8 cellular contexts compared by ENCODE assay signal in the genomic region with DNA sequence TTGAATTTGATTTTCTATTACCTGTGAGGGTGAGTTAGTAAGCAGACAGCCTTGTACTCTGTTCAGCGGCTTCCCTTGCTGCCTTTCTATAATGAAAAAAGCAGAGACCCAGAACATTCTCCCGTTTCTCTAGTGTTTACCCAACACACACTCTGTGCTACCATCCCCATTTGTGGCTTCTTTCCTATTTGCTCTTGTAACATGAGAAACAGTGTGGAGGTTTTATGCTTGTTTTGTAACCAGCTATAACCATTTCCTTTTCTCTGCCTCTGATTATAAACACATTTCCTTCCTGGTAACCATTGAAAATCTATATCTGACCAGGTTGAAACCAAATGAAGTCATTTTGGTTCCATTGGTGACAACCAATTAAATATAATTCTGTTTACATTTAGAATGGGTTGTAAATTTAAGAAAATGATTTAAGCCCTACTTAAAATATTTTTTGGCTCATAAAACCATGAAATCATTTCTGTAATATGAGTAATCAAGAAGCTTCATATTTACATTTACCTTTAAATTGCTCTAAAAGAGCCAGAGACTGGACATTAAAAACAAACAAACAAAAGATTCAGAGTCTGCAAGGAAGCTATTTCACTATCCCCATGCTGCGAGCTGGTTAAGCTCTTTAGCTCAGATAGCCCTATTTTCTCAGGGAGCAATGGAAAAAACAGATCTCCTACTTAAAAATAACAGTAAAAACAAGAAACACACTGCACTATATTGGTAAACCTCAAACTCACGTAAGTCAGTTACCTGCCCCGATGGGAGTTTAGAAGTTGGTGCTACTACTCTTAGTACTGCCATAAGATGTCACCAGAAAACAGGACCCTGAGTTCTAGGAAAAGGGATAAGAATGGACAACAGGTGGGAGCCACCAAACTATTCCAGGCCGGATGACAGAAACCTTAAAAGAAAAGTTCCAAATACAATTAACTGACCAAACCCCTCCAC.
DNase-seq lines count a peak whose midpoint lies in the region; ATAC-seq, FAIRE-seq and TF ChIP-seq lines count a peak whose summit lies in the region.

No MANE protein-coding gene starts in this region.

- H3K4me1 Mint-ChIP-seq in activated T-helper 1 cell treated with anti-CD3 and anti-CD28 coated beads, Interleukin-12 subunit alpha, Interleukin-12 subunit beta, Interleukin-2, Interleukin-4 antibody, amounts not matched to agents 30 ng/mL and 10 ng/mL and 1 ng/mL, durations not matched to agents 14 hours and 24 hours and 36 hours (ENCODE audit: low read depth), result peaks cover 32% of the 10 kb centered on the region
- peaks cover 20 to 28% of the 10 kb centered on the region in 2 donors for H3K4me1 Mint-ChIP-seq in natural killer cell treated with Interleukin-12 subunit alpha and Interleukin-12 subunit beta and Interleukin-15 and Interleukin-18, amount 100 ng/mL, for 72 hours (ENCODE audit: low read depth in 2 of 2)

- H3K4me3 Mint-ChIP-seq in activated T-helper 1 cell treated with anti-CD3 and anti-CD28 coated beads, Interleukin-12 subunit alpha, Interleukin-12 subunit beta, Interleukin-2, Interleukin-4 antibody, amounts not matched to agents 30 ng/mL and 10 ng/mL and 1 ng/mL, durations not matched to agents 14 hours and 24 hours and 36 hours, result peak overlapping the region; percentile 19
- peak overlapping the region; percentile 13 for H3K4me3 Mint-ChIP-seq in natural killer cell treated with Interleukin-12 subunit alpha and Interleukin-12 subunit beta and Interleukin-15 and Interleukin-18, amount 100 ng/mL, for 72 hours

- no peaks in the 10 kb centered on the region for H3K36me3 Mint-ChIP-seq in activated T-helper 1 cell treated with anti-CD3 and anti-CD28 coated beads, Interleukin-12 subunit alpha, Interleukin-12 subunit beta, Interleukin-2, Interleukin-4 antibody, amounts not matched to agents 30 ng/mL and 10 ng/mL and 1 ng/mL, durations not matched to agents 14 hours and 24 hours and 36 hours (ENCODE audit: low read depth)
- no peaks in the 10 kb centered on the region for H3K36me3 Mint-ChIP-seq in natural killer cell treated with Interleukin-12 subunit alpha and Interleukin-12 subunit beta and Interleukin-15 and Interleukin-18, amount 100 ng/mL, for 72 hours

- 0 out of 2 replicates have a peak, but pooled peaks have one; percentile 13 for TF ChIP-seq POLR2A in GM12892 (IDR thresholded peaks at IDR 0.05; ENCODE audit: low read depth, low read length)

- peak; percentile 46 for FAIRE-seq in GM12892 (lab: Jason Lieb, UNC)

- H3K27me3 Mint-ChIP-seq in activated T-helper 1 cell treated with anti-CD3 and anti-CD28 coated beads, Interleukin-12 subunit alpha, Interleukin-12 subunit beta, Interleukin-2, Interleukin-4 antibody, amounts not matched to agents 30 ng/mL and 10 ng/mL and 1 ng/mL, durations not matched to agents 14 hours and 24 hours and 36 hours (ENCODE audit: insufficient read depth), result no peaks in the 10 kb centered on the region
- no peaks in the 10 kb centered on the region for H3K27me3 Mint-ChIP-seq in natural killer cell treated with Interleukin-12 subunit alpha and Interleukin-12 subunit beta and Interleukin-15 and Interleukin-18, amount 100 ng/mL, for 72 hours

- ATAC-seq in natural killer cell treated with Interleukin-12 subunit alpha and Interleukin-12 subunit beta and Interleukin-15 and Interleukin-18, amount 100 ng/mL, for 72 hours, result no peak
- ATAC-seq in HG02588 (IDR thresholded peaks at IDR 0.05; ENCODE audit: unreplicated experiment) (no peak), GM21528 (IDR thresholded peaks at IDR 0.05; ENCODE audit: low FRiP score, unreplicated experiment) (no peak)

- intact Hi-C loops in activated T-helper 1 cell treated with anti-CD3 and anti-CD28 coated beads, Interleukin-12 subunit alpha, Interleukin-12 subunit beta, Interleukin-2, Interleukin-4 antibody, amounts not matched to agents 30 ng/mL and 10 ng/mL and 1 ng/mL, durations not matched to agents 14 hours and 24 hours and 36 hours (cut with micrococcal nuclease), result no loop called here

- H3K27ac Mint-ChIP-seq in activated T-helper 1 cell treated with anti-CD3 and anti-CD28 coated beads, Interleukin-12 subunit alpha, Interleukin-12 subunit beta, Interleukin-2, Interleukin-4 antibody, amounts not matched to agents 30 ng/mL and 10 ng/mL and 1 ng/mL, durations not matched to agents 14 hours and 24 hours and 36 hours, result peak overlapping the region; percentile 70
- peak overlapping the region; percentile 15 to 43 for H3K27ac Mint-ChIP-seq in natural killer cell treated with Interleukin-12 subunit alpha and Interleukin-12 subunit beta and Interleukin-15 and Interleukin-18, amount 100 ng/mL, for 72 hours

- DNase-seq in GM12892 (ENCODE audit: insufficient read length) (no peak), LoVo (ENCODE audit: low spot score) (peak; percentile 50), NCI-H146 treated with DMSO at 0.1 percent for 48 hours (lab: John Stamatoyannopoulos, UW; ENCODE audit: unreplicated experiment) (no peak), NCI-H2227 (lab: John Stamatoyannopoulos, UW; ENCODE audit: unreplicated experiment) (no peak)
- DNase-seq in activated T-helper 1 cell treated with anti-CD3 and anti-CD28 coated beads, Interleukin-12 subunit alpha, Interleukin-12 subunit beta, Interleukin-2, Interleukin-4 antibody, amounts not matched to agents 30 ng/mL and 10 ng/mL and 1 ng/mL, durations not matched to agents 14 hours and 24 hours and 36 hours (ENCODE audit: low spot score), result no peak
- no peak for DNase-seq in natural killer cell treated with Interleukin-12 subunit alpha and Interleukin-12 subunit beta and Interleukin-15 and Interleukin-18, amount 100 ng/mL, for 72 hours (ENCODE audit: low spot score)

- no peaks in the 10 kb centered on the region for H3K9me3 Mint-ChIP-seq in activated T-helper 1 cell treated with anti-CD3 and anti-CD28 coated beads, Interleukin-12 subunit alpha, Interleukin-12 subunit beta, Interleukin-2, Interleukin-4 antibody, amounts not matched to agents 30 ng/mL and 10 ng/mL and 1 ng/mL, durations not matched to agents 14 hours and 24 hours and 36 hours
- H3K9me3 Mint-ChIP-seq in natural killer cell treated with Interleukin-12 subunit alpha and Interleukin-12 subunit beta and Interleukin-15 and Interleukin-18, amount 100 ng/mL, for 72 hours, result no peaks in the 10 kb centered on the region
